8 cellular contexts compared by ENCODE assay signal in the genomic region with DNA sequence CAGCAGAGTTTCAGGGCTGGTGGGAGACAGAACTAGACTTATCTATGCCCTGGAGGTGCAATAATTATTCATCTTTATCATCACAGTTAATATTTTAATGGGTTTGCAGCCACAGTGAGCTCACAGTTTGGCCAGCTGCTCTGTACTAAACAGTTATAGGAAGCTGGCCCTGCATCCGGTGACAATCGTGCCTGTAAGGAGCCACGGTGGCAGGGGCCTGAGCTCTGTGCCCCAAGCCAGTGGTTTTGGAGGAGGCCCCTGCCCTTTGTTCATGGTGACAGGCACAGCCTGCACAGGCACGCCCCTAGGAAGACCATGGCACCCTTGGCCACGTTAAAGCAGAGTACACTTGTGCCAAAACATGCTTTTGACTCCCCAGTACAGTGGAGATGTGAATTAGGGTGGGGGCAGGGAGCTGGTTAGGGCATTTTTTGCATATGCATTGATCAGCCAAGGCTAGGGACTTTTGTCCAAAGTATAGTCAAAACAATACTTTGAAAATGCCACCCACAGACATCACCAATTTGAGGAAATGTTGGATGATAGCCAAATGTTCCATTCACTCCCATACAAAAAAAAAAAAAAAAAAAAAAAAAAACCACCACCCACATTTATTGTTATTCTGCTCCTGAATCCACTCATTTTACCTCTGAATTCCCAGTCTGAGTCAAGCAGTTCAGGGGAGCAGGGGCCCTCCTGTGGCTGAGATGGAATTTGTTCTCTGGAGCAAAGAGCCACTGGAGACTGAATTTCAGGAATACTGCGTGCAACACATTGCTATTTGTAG. TPM values are rescaled to one million over a fixed set of nuclear protein-coding genes. Genes with fewer than 3 reads are reported as not detected.
DNase-seq lines count a peak whose midpoint lies in the region; ATAC-seq and TF ChIP-seq lines count a peak whose summit lies in the region.

No MANE protein-coding gene starts in this region.

- no peaks in the 10 kb centered on the region for H3K36me3 ChIP-seq in effector memory CD4-positive, alpha-beta T cell (ENCODE audit: control insufficient read depth, insufficient read depth, low read length)

- H3K9me3 ChIP-seq in effector memory CD4-positive, alpha-beta T cell (ENCODE audit: control insufficient read depth, low read length) = no peaks in the 10 kb centered on the region

- TF ChIP-seq CTCF in fibroblast of villous mesenchyme (IDR thresholded peaks at IDR 0.05; ENCODE audit: insufficient read depth, low read depth, low read length) = peak; percentile 76
- TF ChIP-seq CTCF in retinal pigment epithelial cell (conservative IDR thresholded peaks at IDR 0.05; ENCODE audit: low read depth, low read length) = peak; percentile 80

- no peaks in the 10 kb centered on the region for H3K9me3 Mint-ChIP-seq in activated T-cell treated with anti-CD3 and anti-CD28 coated beads, Interleukin-2, amount 50 U/mL, for 4 hours

- H3K4me1 ChIP-seq in effector memory CD4-positive, alpha-beta T cell (ENCODE audit: control insufficient read depth, insufficient read depth, low read length, poor library complexity, severe bottlenecking) = peaks cover 6% of the 10 kb centered on the region

- H3K4me3 ChIP-seq in fibroblast of villous mesenchyme (ENCODE audit: low read depth, low read length) = no peak overlapping the region
- H3K4me3 ChIP-seq in retinal pigment epithelial cell (ENCODE audit: low read length) = no peak overlapping the region
- H3K4me3 ChIP-seq in effector memory CD4-positive, alpha-beta T cell (ENCODE audit: insufficient read depth, low read depth, low read length, poor library complexity, severe bottlenecking) = no peak overlapping the region

- no peak for ATAC-seq in activated T-cell treated with anti-CD3 and anti-CD28 coated beads, Interleukin-2, amount 50 U/mL, for 4 hours
- ATAC-seq in HG03432 (IDR thresholded peaks at IDR 0.05; ENCODE audit: unreplicated experiment) (peak; percentile 24), GM18505 (IDR thresholded peaks at IDR 0.05; ENCODE audit: unreplicated experiment) (no peak)

- TF ChIP-seq POLR2A in GM18505 (IDR thresholded peaks at IDR 0.05; ENCODE audit: borderline replicate concordance, extremely low read depth, insufficient read depth, insufficient read length) = no peak

- no peak overlapping the region for H3K27ac ChIP-seq in effector memory CD4-positive, alpha-beta T cell (ENCODE audit: insufficient read depth, low read length, poor library complexity, severe bottlenecking)

- H3K36me3 Mint-ChIP-seq in activated T-cell treated with anti-CD3 and anti-CD28 coated beads, Interleukin-2, amount 50 U/mL, for 4 hours (ENCODE audit: insufficient read depth) = no peaks in the 10 kb centered on the region

- no peaks in the 10 kb centered on the region for H3K27me3 Mint-ChIP-seq in activated T-cell treated with anti-CD3 and anti-CD28 coated beads, Interleukin-2, amount 50 U/mL, for 4 hours (ENCODE audit: low read depth)

- H3K4me1 Mint-ChIP-seq in activated T-cell treated with anti-CD3 and anti-CD28 coated beads, Interleukin-2, amount 50 U/mL, for 4 hours (ENCODE audit: low read depth) = peaks cover 54% of the 10 kb centered on the region

- no peak overlapping the region for H3K4me3 Mint-ChIP-seq in activated T-cell treated with anti-CD3 and anti-CD28 coated beads, Interleukin-2, amount 50 U/mL, for 4 hours

- no peaks in the 10 kb centered on the region for H3K27me3 ChIP-seq in effector memory CD4-positive, alpha-beta T cell (replicated peaks; ENCODE audit: control insufficient read depth, insufficient read depth, low read length, poor library complexity, severe bottlenecking)

- peak; percentile 52 to 59 for DNase-seq in activated T-cell treated with anti-CD3 and anti-CD28 coated beads, Interleukin-2, amount 50 U/mL, for 48 hours
- no peak for DNase-seq in activated T-cell treated with anti-CD3 and anti-CD28 coated beads, Interleukin-2, amount 50 U/mL, for 4 hours
- DNase-seq in T1000 (lab: John Stamatoyannopoulos, UW) (peak; percentile 18), fibroblast of villous mesenchyme (ENCODE audit: low read depth) (peak; percentile 78), retinal pigment epithelial cell (ENCODE audit: low read depth) (peak; percentile 29)
- DNase-seq in effector memory CD4-positive, alpha-beta T cell = no peak

RNA-seq across cellular contexts. Expression of a gene that starts 3.4 kb away (rescaled TPM):
- 10 to 100 TPM; 52.9 to 72.4 (median 69.6) TPM for total RNA-seq in activated T-cell treated with anti-CD3 and anti-CD28 coated beads, Interleukin-2, amount 50 U/mL, for 4 hours
- 73.0 and 74.7 TPM in 2 replicates for total RNA-seq in fibroblast of villous mesenchyme

Comparison
In these comparisons a context has a peak if more than half of its experiments do, and no peak if none do; other contexts are left out.
1. DNase-seq: peak in activated T-cell treated with anti-CD3 and anti-CD28 coated beads, Interleukin-2, amount 50 U/mL, for 48 hours (2 of 2), T1000 (single experiment), fibroblast of villous mesenchyme (single experiment) and retinal pigment epithelial cell (single experiment); none in activated T-cell treated with anti-CD3 and anti-CD28 coated beads, Interleukin-2, amount 50 U/mL, for 4 hours (single experiment) and effector memory CD4-positive, alpha-beta T cell (0 of 3).